In genomic region chr6:30130887-30131862, GRCh38 we compare ENCODE assay signal across 1 cellular context.
TF ChIP-seq lines count a peak whose summit lies in the region.

No MANE protein-coding gene starts in this region.

TF ChIP-seq in Ishikawa, 13 proteins besides CTCF, POLR2A, EP300 and RAD21 (continued from another document):
- TF ChIP-seq MAX (IDR thresholded peaks at IDR 0.05) (no peak; the same call in 1 of the 2 replicates), YY1 (IDR thresholded peaks at IDR 0.05; ENCODE audit: low read depth) (no peak), NFIC (IDR thresholded peaks at IDR 0.05) (no peak), TCF12 (IDR thresholded peaks at IDR 0.05; ENCODE audit: low read depth) (no peak)
